In genomic region chr12:49707127-49707811, GRCh38 we compare ENCODE assay signal across 8 cellular contexts.
A peak's percentile ranks its signal among the peaks of the same experiment; 100 is the strongest.
DNase-seq lines count a peak whose midpoint lies in the region; ATAC-seq and TF ChIP-seq lines count a peak whose summit lies in the region.

TSS of gene FMNL3 (minus strand) at chr12:49707405. CDS start at chr12:49707180, 225 bp downstream.

- DNase-seq in AG09319 (ENCODE audit: extremely low read depth, low read depth) = peak; percentile 93
- DNase-seq in NCI-H226 = peak; percentile 94
- peak; percentile 98 to 99 (median 98) for DNase-seq in activated CD4-positive, CD25-positive, alpha-beta regulatory T cell (lab: John Stamatoyannopoulos, UW)
- peak; percentile 98 for DNase-seq in central memory CD4-positive, alpha-beta T cell
- peak; percentile 99 for DNase-seq in islet precursor cell
- peak; percentile 96 to 99 (median 99) for DNase-seq in stimulated activated CD4-positive, alpha-beta T cell treated with anti-CD3 and anti-CD28 coated beads, Interleukin-12 subunit alpha, Interleukin-12 subunit beta, amount 100 ng/mL, for 48 hours (ENCODE audit: low read depth in 2 of 3, low spot score in 1 of 3)

- ATAC-seq in GM19023 (IDR thresholded peaks at IDR 0.05; ENCODE audit: unreplicated experiment) (peak; percentile 82), HG03196 (IDR thresholded peaks at IDR 0.05; ENCODE audit: unreplicated experiment) (peak; percentile 70)

- TF ChIP-seq CTCF in AG09319 (IDR thresholded peaks at IDR 0.05; ENCODE audit: low read depth, low read length) = peak; percentile 78

Comparison
In these comparisons a context has a peak if more than half of its experiments do, and no peak if none do; other contexts are left out.
1. Peak in every context shown above with its lines: DNase-seq and ATAC-seq.